15 cellular contexts compared by ENCODE assay signal in the genomic region with DNA sequence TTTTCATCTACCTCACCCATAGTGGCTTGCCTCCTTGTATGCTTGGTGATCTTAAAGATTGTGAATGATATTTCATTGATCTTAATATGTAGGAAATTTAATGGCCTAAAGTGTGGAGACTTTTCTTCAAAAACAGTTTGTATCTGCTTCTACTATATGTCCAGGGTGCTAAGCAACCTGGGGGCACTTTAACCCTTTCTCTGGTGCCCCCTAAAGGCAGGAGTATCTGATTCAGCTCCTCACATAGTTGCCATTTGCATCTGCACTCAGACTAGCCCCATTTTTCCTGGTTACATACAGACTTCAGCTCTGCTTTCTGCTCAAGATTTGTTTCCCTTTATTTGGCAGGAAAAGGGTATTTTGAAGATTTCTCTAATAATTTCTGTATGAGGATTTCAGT. TPM values are rescaled to one million over a fixed set of nuclear protein-coding genes. Genes with fewer than 3 reads are reported as not detected.
DNase-seq lines count a peak whose midpoint lies in the region; FAIRE-seq and TF ChIP-seq lines count a peak whose summit lies in the region.
"Had no signal": no experiment of that assay in that cellular context is flagged by ENCODE, and none has a peak within 500 bp of the region (broad histone marks: within the 10 kb centered on the region; RNA-seq: fewer than 3 reads in every experiment).

No MANE protein-coding gene starts in this region.

- no peaks in the 10 kb centered on the region for H3K4me1 ChIP-seq in small intestine (ENCODE audit: control insufficient read depth in 2 of 2, insufficient read depth in 1 of 2, low read depth in 1 of 2, low read length in 1 of 2)
- no peaks in the 10 kb centered on the region for H3K4me1 ChIP-seq in kidney (ENCODE audit: control insufficient read depth in 1 of 2, insufficient read depth in 1 of 2, low read depth in 1 of 2, low read length in 2 of 2)
- H3K4me1 ChIP-seq: testis had no signal

- TF ChIP-seq CTCF in C4-2B (conservative IDR thresholded peaks at IDR 0.05) (peak; percentile 17; the same call in 1 of the 2 replicates), GM12874 (IDR thresholded peaks at IDR 0.05; ENCODE audit: insufficient read depth, low read depth, low read length) (0 out of 2 replicates have a peak, but pooled peaks have one; percentile 28), NB4 (IDR thresholded peaks at IDR 0.05; ENCODE audit: low read depth, low read length) (peak; percentile 20), fibroblast of villous mesenchyme (IDR thresholded peaks at IDR 0.05; ENCODE audit: insufficient read depth, low read depth, low read length) (peak; percentile 12), kidney (IDR thresholded peaks at IDR 0.05; ENCODE audit: borderline replicate concordance, extremely low read depth, insufficient read depth) (no peak)

- no peaks in the 10 kb centered on the region for H3K27me3 ChIP-seq in small intestine (ENCODE audit: control insufficient read depth in 2 of 2, insufficient read depth in 2 of 2, low read length in 2 of 2)
- H3K27me3 ChIP-seq: testis had no signal

- TF ChIP-seq POLR2A in NB4 (IDR thresholded peaks at IDR 0.05; ENCODE audit: extremely low read depth, insufficient read length), result no peak

- DNase-seq in NB4 (ENCODE audit: low read depth) (no peak), fibroblast of villous mesenchyme (ENCODE audit: low read depth) (no peak), anterior cingulate cortex (lab: John Stamatoyannopoulos, UW) (no peak), small intestine (no peak), kidney (no peak), RKO (ENCODE audit: low spot score) (no peak)
- DNase-seq: activated T-cell treated with anti-CD3 and anti-CD28 coated beads, Interleukin-2, amount 50 U/mL, for 4 hours; left ventricle myocardium inferior; NCI-H1417 treated with DMSO at 0.1 percent for 48 hours; NCI-H446 treated with DMSO at 0.1 percent for 48 hours; testis had no signal

- H3K27ac ChIP-seq in C4-2B, result no peak overlapping the region
- no peak overlapping the region for H3K27ac ChIP-seq in small intestine (ENCODE audit: low read depth in 1 of 2, low read length in 1 of 2)
- no peak overlapping the region for H3K27ac ChIP-seq in kidney (ENCODE audit: low read depth in 2 of 2, low read length in 2 of 2)
- H3K27ac ChIP-seq: left ventricle myocardium inferior, testis had no signal

- intact Hi-C loops in kidney (cut with DNase I), result no loop called here

- H3K4me3 ChIP-seq in NB4 (ENCODE audit: low read depth, low read length) (no peak overlapping the region), fibroblast of villous mesenchyme (ENCODE audit: low read depth, low read length) (no peak overlapping the region), small intestine (ENCODE audit: low read depth in 1 of 2, low read length in 2 of 2) (no peak overlapping the region), kidney (ENCODE audit: low read length in 2 of 2) (no peak overlapping the region)
- H3K4me3 ChIP-seq: coronary artery, left ventricle myocardium inferior, testis had no signal

- H3K9me3 ChIP-seq in small intestine (ENCODE audit: control insufficient read depth, low read depth), result no peaks in the 10 kb centered on the region
- H3K9me3 ChIP-seq in kidney (ENCODE audit: control insufficient read depth in 1 of 2, low read length in 2 of 2), result no peaks in the 10 kb centered on the region
- H3K9me3 ChIP-seq: left ventricle myocardium inferior, testis had no signal

- FAIRE-seq in small intestine (lab: Jason Lieb, UNC) (no peak), kidney (lab: Jason Lieb, UNC) (no peak)
- FAIRE-seq: RCC 7860 had no signal

- no peaks in the 10 kb centered on the region for H3K36me3 ChIP-seq in small intestine (ENCODE audit: control insufficient read depth in 2 of 2, insufficient read depth in 2 of 2, low read length in 2 of 2)
- no peaks in the 10 kb centered on the region for H3K36me3 ChIP-seq in kidney (ENCODE audit: control insufficient read depth in 1 of 2, insufficient read depth in 2 of 2, low read length in 2 of 2)
- H3K36me3 ChIP-seq: left ventricle myocardium inferior had no signal

- no peak overlapping the region for H3K9ac ChIP-seq in kidney (ENCODE audit: low read length in 2 of 2)

RNA-seq across cellular contexts. Expression of gene PFN2, which starts 5.2 kb away (rescaled TPM):
- total RNA-seq in fibroblast of villous mesenchyme, result 137 and 196 TPM in 2 replicates
- 10 to 100 TPM; 27.3 to 45.3 (median 37.3) TPM for polyA plus RNA-seq in small intestine
- 93.2 TPM for total RNA-seq in kidney
- polyA plus RNA-seq in kidney (ENCODE audit: insufficient read depth, low read depth, low replicate concordance), result 253 TPM
